Comparison of ENCODE assay signal across 10 cellular contexts in the genomic region with DNA sequence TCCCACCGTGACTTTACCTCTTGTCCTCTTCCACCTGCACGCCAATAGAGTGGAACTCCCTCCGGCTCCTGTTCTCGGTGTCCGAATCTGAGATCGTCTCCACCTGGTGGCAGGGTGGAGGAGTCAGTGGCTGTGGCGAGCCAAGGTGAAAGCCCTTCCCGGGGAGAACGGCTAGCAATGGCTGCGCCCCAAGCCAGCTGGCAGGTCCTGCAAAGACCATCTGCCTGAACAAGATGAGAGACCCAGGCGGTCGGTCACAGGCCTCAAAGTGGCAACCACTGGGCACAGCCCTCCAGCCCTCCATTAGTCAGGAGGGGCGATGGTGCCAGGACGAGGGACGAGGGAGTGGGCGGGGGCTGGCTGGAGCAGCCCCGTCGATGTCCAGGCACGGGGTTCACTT. TPM values are rescaled to one million over a fixed set of nuclear protein-coding genes. Genes with fewer than 3 reads are reported as not detected.
DNase-seq lines count a peak whose midpoint lies in the region; ATAC-seq and TF ChIP-seq lines count a peak whose summit lies in the region.
"Had no signal": no experiment of that assay in that cellular context is flagged by ENCODE, and none has a peak within 500 bp of the region (broad histone marks: within the 10 kb centered on the region; RNA-seq: fewer than 3 reads in every experiment).

No MANE protein-coding gene starts in this region.

- H3K4me3 ChIP-seq in CD8-positive, alpha-beta memory T cell (ENCODE audit: low read length): no peak overlapping the region
- no peak overlapping the region for H3K4me3 ChIP-seq in cardiac fibroblast (replicated peaks in 1 of 2; ENCODE audit: low read depth in 2 of 2, low read length in 2 of 2)

- ATAC-seq in naive B cell (ENCODE audit: low read depth in 2 of 2) (peak in 1 of 2 donors; percentile 13), HG03571 (IDR thresholded peaks at IDR 0.05; ENCODE audit: unreplicated experiment) (no peak), HG02588 (IDR thresholded peaks at IDR 0.05; ENCODE audit: unreplicated experiment) (no peak)

- POLR2A ChIA-PET in CD8-positive, alpha-beta memory T cell (lab: Charles Lee): no interaction called here

- H3K27me3 Mint-ChIP-seq in CD8-positive, alpha-beta memory T cell: peaks cover 28 to 55% of the 10 kb centered on the region in 2 donors
- H3K27me3 Mint-ChIP-seq in naive B cell: peaks cover 17 to 37% (median 34%) of the 10 kb centered on the region in 3 donors

- H3K9me3 Mint-ChIP-seq in CD8-positive, alpha-beta memory T cell: peaks cover 0 to under 1% (median 0%) of the 10 kb centered on the region in 5 donors
- H3K9me3 Mint-ChIP-seq in naive B cell: peaks cover 0 to 5% (median 0%) of the 10 kb centered on the region in 7 donors

- H3K36me3 Mint-ChIP-seq in CD8-positive, alpha-beta memory T cell: no peaks in the 10 kb centered on the region
- peaks cover 5 to 23% of the 10 kb centered on the region in 2 donors for H3K36me3 Mint-ChIP-seq in naive B cell

- peaks cover 6% of the 10 kb centered on the region for H3K4me1 ChIP-seq in CD8-positive, alpha-beta memory T cell (ENCODE audit: insufficient read depth, low read length)

- DNase-seq in CD8-positive, alpha-beta memory T cell: no peak
- DNase-seq in HuH-7 (ENCODE audit: low spot score) (peak; percentile 64), cardiac fibroblast (ENCODE audit: low read depth in 2 of 2) (no peak), naive B cell (no peak), NAMALWA (ENCODE audit: low spot score) (no peak), GOT3 (lab: John Stamatoyannopoulos, UW) (no peak)
- DNase-seq: cortex of kidney, NCI-H1930 had no signal

- CTCF ChIA-PET in CD8-positive, alpha-beta memory T cell (lab: Charles Lee): interaction anchor here (1.0 to 2.9 kb wide), 4 partner anchors 10 to 32 kb away, joined by 3 to 11 read pairs (median 3); no protein-coding TSS in a partner anchor

- peaks cover 0 to 5% (median 3%) of the 10 kb centered on the region in 3 donors for H3K4me1 Mint-ChIP-seq in CD8-positive, alpha-beta memory T cell
- peaks cover 6 to 18% (median 16%) of the 10 kb centered on the region in 3 donors for H3K4me1 Mint-ChIP-seq in naive B cell

- peak overlapping the region in 1 of 8 donors; percentile 34 for H3K27ac Mint-ChIP-seq in CD8-positive, alpha-beta memory T cell
- no peak overlapping the region for H3K27ac Mint-ChIP-seq in naive B cell

- H3K4me3 Mint-ChIP-seq in CD8-positive, alpha-beta memory T cell: peak overlapping the region; percentile 45 to 74 (median 67)
- H3K4me3 Mint-ChIP-seq in naive B cell: peak overlapping the region; percentile 41 to 81 (median 74)

- H3K9me3 ChIP-seq in CD8-positive, alpha-beta memory T cell (ENCODE audit: low read length): no peaks in the 10 kb centered on the region

- H3K36me3 ChIP-seq in CD8-positive, alpha-beta memory T cell (ENCODE audit: insufficient read depth, low read length): no peaks in the 10 kb centered on the region

- peaks cover 14% of the 10 kb centered on the region for H3K27me3 ChIP-seq in CD8-positive, alpha-beta memory T cell (ENCODE audit: insufficient read depth, low read length, poor library complexity, severe bottlenecking)

- TF ChIP-seq CTCF in cardiac fibroblast (IDR thresholded peaks at IDR 0.05; ENCODE audit: low read depth, low read length): peak; percentile 6

- no peak overlapping the region for H3K27ac ChIP-seq in CD8-positive, alpha-beta memory T cell (ENCODE audit: low read depth, low read length)

RNA-seq across cellular contexts. Expression of gene SMIM12, which starts 25.4 kb away (rescaled TPM):
- 10 to 100 TPM; 76.3 to 79.1 TPM for total RNA-seq in CD8-positive, alpha-beta memory T cell
- 92.7 TPM for polyA plus RNA-seq in CD8-positive, alpha-beta memory T cell
- polyA plus RNA-seq in naive B cell (ENCODE audit: low read depth in 6 of 6): 100 to 1,000 TPM in 1 of 6 donors, 10 to 100 TPM in 5; 66.8 to 124 (median 73.1) TPM

RNA-seq across cellular contexts. Expression of gene DLGAP3, which starts 44.5 kb away (rescaled TPM):
- total RNA-seq in CD8-positive, alpha-beta memory T cell: under 1 TPM; 0.59 to 0.82 TPM
- not detected for polyA plus RNA-seq in CD8-positive, alpha-beta memory T cell
- 1 to 10 TPM in 1 of 6 donors, under 1 TPM in 4, not detected in 1; 0.25 to 1.4 (median 0.41) TPM for polyA plus RNA-seq in naive B cell (ENCODE audit: low read depth in 6 of 6)
